Comparison of ENCODE assay signal across 29 cellular contexts in the genomic region with DNA sequence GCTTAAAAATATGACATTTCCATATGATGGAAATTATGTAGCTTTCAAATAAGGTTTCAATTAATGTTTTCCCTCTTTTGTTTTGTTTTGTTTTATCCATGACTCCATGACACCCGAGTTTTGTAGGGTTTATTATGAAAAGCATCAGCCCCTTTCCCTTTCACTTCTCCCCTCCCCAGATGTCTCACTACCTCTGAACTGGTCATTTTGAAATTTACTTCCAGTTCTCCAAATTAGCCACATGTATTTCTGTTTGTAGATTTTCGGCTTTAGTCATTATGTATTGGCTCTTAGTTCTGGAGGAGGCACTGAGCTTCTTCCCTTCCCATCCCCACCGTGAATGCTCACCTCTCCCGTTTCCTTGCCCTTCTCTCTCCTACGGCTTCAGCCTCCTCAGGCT. TPM values are rescaled to one million over a fixed set of nuclear protein-coding genes. Genes with fewer than 3 reads are reported as not detected.
A peak's percentile ranks its signal among the peaks of the same experiment; 100 is the strongest.
DNase-seq lines count a peak whose midpoint lies in the region; FAIRE-seq and TF ChIP-seq lines count a peak whose summit lies in the region.
"Had no signal": no experiment of that assay in that cellular context is flagged by ENCODE, and none has a peak within 500 bp of the region (broad histone marks: within the 10 kb centered on the region; RNA-seq: fewer than 3 reads in every experiment).

No MANE protein-coding gene starts in this region.

- no peaks in the 10 kb centered on the region for H3K36me3 ChIP-seq in A673 (ENCODE audit: insufficient read depth, low read length, poor library complexity, severe bottlenecking)
- H3K36me3 ChIP-seq in GM23248 (ENCODE audit: low read depth), result no peaks in the 10 kb centered on the region
- H3K36me3 ChIP-seq in mammary epithelial cell (ENCODE audit: insufficient read depth, low read length), result no peaks in the 10 kb centered on the region
- H3K36me3 ChIP-seq: BLaER1, HAP-1, heart right ventricle, transverse colon had no signal

- POLR2A ChIA-PET in A673 (lab: Charles Lee; ENCODE audit: low non-redundant PET), result interaction anchor here (0.7 kb wide), 1 partner anchor 1278 kb away, joined by 13 read pairs; no protein-coding TSS in a partner anchor
- POLR2A ChIA-PET in activated CD4-positive, alpha-beta T cell treated with anti-CD3 and anti-CD28 coated beads, Interleukin-2, amount 10 ng/mL, durations not matched to agents 7 days and 5 days (lab: Charles Lee), result no interaction called here

- CTCF ChIA-PET in A673 (lab: Charles Lee), result no interaction called here
- CTCF ChIA-PET in mammary epithelial cell (lab: Charles Lee; ENCODE audit: low non-redundant PET), result no interaction called here
- CTCF ChIA-PET in Calu3 (lab: Charles Lee), result no interaction called here
- CTCF ChIA-PET in activated CD4-positive, alpha-beta T cell treated with anti-CD3 and anti-CD28 coated beads, Interleukin-2, amount 10 ng/mL, durations not matched to agents 7 days and 5 days (lab: Charles Lee), result interaction anchor here (1.5 kb wide), 1 partner anchor 126 kb away, joined by 3 read pairs; no protein-coding TSS in a partner anchor

- no peaks in the 10 kb centered on the region for H3K4me1 Mint-ChIP-seq in Calu3 (ENCODE audit: low read depth, unreplicated experiment)
- no peaks in the 10 kb centered on the region for H3K4me1 Mint-ChIP-seq in activated CD4-positive, alpha-beta T cell treated with anti-CD3 and anti-CD28 coated beads, Interleukin-2, amount 10 ng/mL, durations not matched to agents 7 days and 5 days

- H3K27ac ChIP-seq in A673 (ENCODE audit: low read depth, low read length, poor library complexity, severe bottlenecking) (peak overlapping the region; percentile 71), GM23248 (no peak overlapping the region), mammary epithelial cell (ENCODE audit: insufficient read depth, low read depth, low read length) (peak overlapping the region; percentile 63)
- H3K27ac ChIP-seq: BLaER1, heart right ventricle, transverse colon had no signal

- no peak overlapping the region for H2AFZ ChIP-seq in GM23248
- no peak overlapping the region for H2AFZ ChIP-seq in mammary epithelial cell (ENCODE audit: low read depth, low read length)

- H3F3A ChIP-seq in GM23248 (ENCODE audit: insufficient read depth), result peaks cover 7% of the 10 kb centered on the region; the same call in 1 of the 2 replicates

- no peak overlapping the region for H3K27ac Mint-ChIP-seq in Calu3 (ENCODE audit: unreplicated experiment)
- H3K27ac Mint-ChIP-seq in activated CD4-positive, alpha-beta T cell treated with anti-CD3 and anti-CD28 coated beads, Interleukin-2, amount 10 ng/mL, durations not matched to agents 7 days and 5 days, result no peak overlapping the region
- H3K27ac Mint-ChIP-seq: activated naive CD4-positive, alpha-beta T cell treated with anti-CD3 and anti-CD28 coated beads, Interleukin-2, amount 50 U/mL, for 24 hours; activated T-cell treated with anti-CD3 and anti-CD28 coated beads, Interleukin-2, amount 50 U/mL, for 72 hours had no signal

- H3K4me3 Mint-ChIP-seq in Calu3 (ENCODE audit: low read depth, unreplicated experiment), result no peak overlapping the region
- H3K4me3 Mint-ChIP-seq in activated CD4-positive, alpha-beta T cell treated with anti-CD3 and anti-CD28 coated beads, Interleukin-2, amount 10 ng/mL, durations not matched to agents 7 days and 5 days, result no peak overlapping the region
- H3K4me3 Mint-ChIP-seq: activated naive CD4-positive, alpha-beta T cell treated with anti-CD3 and anti-CD28 coated beads, Interleukin-2, amount 50 U/mL, for 24 hours; activated T-cell treated with anti-CD3 and anti-CD28 coated beads, Interleukin-2, amount 50 U/mL, for 72 hours had no signal

- H3K4me2 ChIP-seq in GM23248 (ENCODE audit: unreplicated experiment) (no peak overlapping the region), mammary epithelial cell (ENCODE audit: insufficient read depth, low read depth, low read length) (no peak overlapping the region)
- H3K4me2 ChIP-seq: BLaER1 had no signal

- 43 to 46% methylated on average over 5 of the region's 5 CpGs for WGBS in GM23248 (ENCODE audit: low coverage in 1 of 2, low lambda C conversion rate in 2 of 2, missing lambda C conversion rate in 2 of 2), 2 experiments
- 95% methylated on average over 5 of the region's 5 CpGs for WGBS in mammary epithelial cell (ENCODE audit: low coverage, missing lambda C conversion rate)

- no TSS peak for BruUV-seq in A673 (replicated peaks; lab: Mats Ljungman, UMichigan)
- no TSS peak for BruUV-seq in mammary epithelial cell (replicated peaks; lab: Mats Ljungman, UMichigan)
- no TSS peak for BruUV-seq in Calu3 (replicated peaks; lab: Mats Ljungman, UMichigan)

- no peaks in the 10 kb centered on the region for H3K9me3 Mint-ChIP-seq in Calu3 (ENCODE audit: low read depth, unreplicated experiment)
- no peaks in the 10 kb centered on the region for H3K9me3 Mint-ChIP-seq in activated CD4-positive, alpha-beta T cell treated with anti-CD3 and anti-CD28 coated beads, Interleukin-2, amount 10 ng/mL, durations not matched to agents 7 days and 5 days
- H3K9me3 Mint-ChIP-seq: activated naive CD4-positive, alpha-beta T cell treated with anti-CD3 and anti-CD28 coated beads, Interleukin-2, amount 50 U/mL, for 24 hours; activated T-cell treated with anti-CD3 and anti-CD28 coated beads, Interleukin-2, amount 50 U/mL, for 72 hours had no signal

- H4K20me1 ChIP-seq in GM23248 (ENCODE audit: insufficient read depth), result no peaks in the 10 kb centered on the region
- no peaks in the 10 kb centered on the region for H4K20me1 ChIP-seq in mammary epithelial cell (ENCODE audit: insufficient read depth, low read length)
- H4K20me1 ChIP-seq: BLaER1 had no signal

- in situ Hi-C loops in GM23248 (cut with MboI), result no loop called here
- in situ Hi-C loops in mammary epithelial cell (cut with MboI; ENCODE audit: low sequenced_read_pairs in 2 of 2), result loop anchor here (5.0 to 25.0 kb wide), 3 partner anchors 36 to 429 kb away; partner anchors contain the start of gene SERPINB5 (in 1 of the 2)

- H3K79me2 ChIP-seq in GM23248 (ENCODE audit: insufficient read depth) (no peaks in the 10 kb centered on the region), mammary epithelial cell (ENCODE audit: insufficient read depth, low read length) (no peaks in the 10 kb centered on the region)

- DNase-seq in A673 (ENCODE audit: low spot score), result no peak
- DNase-seq in GM23248, result peak; percentile 20
- peak; percentile 73 to 77 for DNase-seq in NOMO-1 (lab: John Stamatoyannopoulos, UW; ENCODE audit: unreplicated experiment in 2 of 2)
- DNase-seq in mammary epithelial cell, result no peak
- no peak for DNase-seq in GM19239 (ENCODE audit: insufficient read length, low spot score)
- no peak for DNase-seq in NCI-H2081 treated with DMSO at 0.1 percent for 48 hours (lab: John Stamatoyannopoulos, UW)
- no peak for DNase-seq in Calu3
- DNase-seq in activated CD4-positive, alpha-beta T cell treated with anti-CD3 and anti-CD28 coated beads, Interleukin-2, amount 10 ng/mL, durations not matched to agents 7 days and 5 days, result no peak
- DNase-seq: activated CD8-positive, alpha-beta memory T cell treated with anti-CD3 and anti-CD28 coated beads for 24 hours; activated T-cell treated with anti-CD3 and anti-CD28 coated beads, Interleukin-2, amount 50 U/mL, for 72 hours; DMS 273 treated with DMSO at 0.1 percent for 48 hours; NCI-H1417; NCI-H526 treated with DMSO at 0.1 percent for 48 hours; stimulated activated naive CD4-positive, alpha-beta T cell; T1000; transverse colon had no signal

- TF ChIP-seq CTCF in A673 (conservative IDR thresholded peaks at IDR 0.05; ENCODE audit: low read depth, low read length) (no peak), mammary epithelial cell (conservative IDR thresholded peaks at IDR 0.05 in 1 of 2, IDR thresholded peaks at IDR 0.05 in 1 of 2; ENCODE audit: extremely low read depth in 1 of 2, insufficient read depth in 1 of 2, low read depth in 1 of 2, low read length in 2 of 2) (no peak), Calu3 (IDR thresholded peaks at IDR 0.05; ENCODE audit: unreplicated experiment) (no peak)

- H3K27me3 Mint-ChIP-seq in Calu3 (ENCODE audit: unreplicated experiment), result no peaks in the 10 kb centered on the region
- peaks cover 6% of the 10 kb centered on the region for H3K27me3 Mint-ChIP-seq in activated CD4-positive, alpha-beta T cell treated with anti-CD3 and anti-CD28 coated beads, Interleukin-2, amount 10 ng/mL, durations not matched to agents 7 days and 5 days
- H3K27me3 Mint-ChIP-seq: activated naive CD4-positive, alpha-beta T cell treated with anti-CD3 and anti-CD28 coated beads, Interleukin-2, amount 50 U/mL, for 24 hours had no signal

- dilution Hi-C loops in mammary epithelial cell (cut with HindIII; ENCODE audit: low sequenced_read_pairs), result no loop called here

- H3K4me1 ChIP-seq in A673 (ENCODE audit: insufficient read depth, low read length, poor library complexity, severe bottlenecking) (peaks cover 29% of the 10 kb centered on the region), GM23248 (ENCODE audit: insufficient read depth) (peaks cover 36% of the 10 kb centered on the region), mammary epithelial cell (ENCODE audit: insufficient read depth, low read length) (peaks cover 55% of the 10 kb centered on the region)
- H3K4me1 ChIP-seq: HAP-1 had no signal

- H3K27me3 ChIP-seq in A673 (replicated peaks; ENCODE audit: insufficient read depth, low read depth, low read length, poor library complexity), result no peaks in the 10 kb centered on the region
- no peaks in the 10 kb centered on the region for H3K27me3 ChIP-seq in GM23248 (replicated peaks; ENCODE audit: insufficient read depth)
- H3K27me3 ChIP-seq in mammary epithelial cell (ENCODE audit: insufficient read depth, low read length), result no peaks in the 10 kb centered on the region
- H3K27me3 ChIP-seq: BLaER1, transverse colon had no signal

- intact Hi-C loops in A673 (cut with micrococcal nuclease; ENCODE audit: unreplicated experiment) (loop anchor here (5.0 to 10.0 kb wide), 3 partner anchors 64 to 856 kb away; no protein-coding TSS in a partner anchor), mammary epithelial cell (cut with micrococcal nuclease) (loop anchor here (5.0 to 10.0 kb wide), 2 partner anchors 324 to 806 kb away; no protein-coding TSS in a partner anchor), Calu3 (cut with micrococcal nuclease; ENCODE audit: unreplicated experiment) (no loop called here)

- no peak overlapping the region for H3K4me3 ChIP-seq in A673 (ENCODE audit: low read depth, low read length, poor library complexity, severe bottlenecking)
- no peak overlapping the region for H3K4me3 ChIP-seq in GM23248
- H3K4me3 ChIP-seq in mammary epithelial cell (replicated peaks in 1 of 3; ENCODE audit: insufficient read depth in 1 of 3, low read depth in 2 of 3, low read length in 3 of 3), result no peak overlapping the region
- H3K4me3 ChIP-seq: BLaER1, HAP-1, heart right ventricle, lung, SK-N-MC, transverse colon had no signal

- H3K9ac ChIP-seq in GM23248 (no peak overlapping the region), mammary epithelial cell (ENCODE audit: insufficient read depth, low read length) (no peak overlapping the region)
- H3K9ac ChIP-seq: BLaER1 had no signal

- H3K36me3 Mint-ChIP-seq in Calu3 (ENCODE audit: insufficient read depth, unreplicated experiment), result no peaks in the 10 kb centered on the region
- H3K36me3 Mint-ChIP-seq in activated CD4-positive, alpha-beta T cell treated with anti-CD3 and anti-CD28 coated beads, Interleukin-2, amount 10 ng/mL, durations not matched to agents 7 days and 5 days (ENCODE audit: low read depth), result no peaks in the 10 kb centered on the region
- H3K36me3 Mint-ChIP-seq: activated naive CD4-positive, alpha-beta T cell treated with anti-CD3 and anti-CD28 coated beads, Interleukin-2, amount 50 U/mL, for 24 hours had no signal

- no peak for FAIRE-seq in GM19239 (lab: Jason Lieb, UNC)
- FAIRE-seq: astrocyte, HTR-8/SVneo had no signal

- no peaks in the 10 kb centered on the region for H3K9me3 ChIP-seq in A673 (ENCODE audit: low read depth, low read length, poor library complexity, severe bottlenecking)
- H3K9me3 ChIP-seq in GM23248 (ENCODE audit: low read depth), result no peaks in the 10 kb centered on the region
- no peaks in the 10 kb centered on the region for H3K9me3 ChIP-seq in mammary epithelial cell (replicated peaks; ENCODE audit: insufficient read depth, low read length)
- H3K9me3 ChIP-seq: BLaER1, HAP-1, heart right ventricle, transverse colon had no signal

- no peaks in the 10 kb centered on the region for H3K9me2 ChIP-seq in GM23248 (ENCODE audit: insufficient read depth)

RNA-seq across cellular contexts. Expression of gene VPS4B, which starts 18.6 kb away (rescaled TPM):
- total RNA-seq in A673 (2021) (88.7 and 94.8 TPM in 2 replicates), mammary epithelial cell (10 to 100 TPM; 60.8 to 94.4 TPM), Calu3 (2022) (83.3 and 83.9 TPM in 2 replicates)
- 42.4 and 45.5 TPM in 2 replicates for total RNA-seq in GM23248 (2014; rRNA removed; shearing (Covaris generic))
- polyA plus RNA-seq in GM23248 (2016; fragmentation: Nextera tagmentation; extraction: Ambion mirVana) (43.3 and 49.2 TPM in 2 replicates), mammary epithelial cell (31.0 TPM)
- polyA minus RNA-seq in mammary epithelial cell, result 30.0 TPM
- 10 to 100 TPM; 69.9 to 84.7 TPM for total RNA-seq in activated CD4-positive, alpha-beta T cell treated with anti-CD3 and anti-CD28 coated beads, Interleukin-2, amount 10 ng/mL, durations not matched to agents 7 days and 5 days

RNA-seq across cellular contexts. Expression of gene SERPINB5, which starts 35.9 kb away (rescaled TPM):
- total RNA-seq in A673 (2021), result 0.11 TPM in 1 of 2 replicates, not detected in the other
- total RNA-seq in GM23248 (2014; rRNA removed; shearing (Covaris generic)), result not detected in 2 replicates
- polyA plus RNA-seq in GM23248 (2016; fragmentation: Nextera tagmentation; extraction: Ambion mirVana), result not detected in 2 replicates
- total RNA-seq in mammary epithelial cell, result 100 to 1,000 TPM; 428 to 490 TPM
- 525 TPM for polyA plus RNA-seq in mammary epithelial cell
- polyA minus RNA-seq in mammary epithelial cell, result 393 TPM
- total RNA-seq in Calu3 (2022), result 34.0 and 34.1 TPM in 2 replicates
- not detected for total RNA-seq in activated CD4-positive, alpha-beta T cell treated with anti-CD3 and anti-CD28 coated beads, Interleukin-2, amount 10 ng/mL, durations not matched to agents 7 days and 5 days
- total RNA-seq: A172; activated T-cell treated with anti-CD3 and anti-CD28 coated beads, Interleukin-2, amount 50 U/mL, for 72 hours; astrocyte; chondrocyte; G401; heart right ventricle; osteoblast; sciatic nerve had no signal

Comparison
In these comparisons a context has a peak if more than half of its experiments do, and no peak if none do; other contexts are left out.
1. DNase-seq: peak in GM23248 (single experiment) and NOMO-1 (2 of 2); none in A673 (single experiment), mammary epithelial cell (single experiment), GM19239 (single experiment), NCI-H2081 treated with DMSO at 0.1 percent for 48 hours (single experiment), Calu3 (single experiment) and activated CD4-positive, alpha-beta T cell treated with anti-CD3 and anti-CD28 coated beads, Interleukin-2, amount 10 ng/mL, durations not matched to agents 7 days and 5 days (single experiment).
2. RNA of gene SERPINB5, which starts 35.9 kb away (total RNA-seq): 428 to 490 TPM in mammary epithelial cell and 34.0 to 34.1 TPM in Calu3; 0.11 TPM in A673, not detected in GM23248 and not detected in activated CD4-positive, alpha-beta T cell treated with anti-CD3 and anti-CD28 coated beads, Interleukin-2, amount 10 ng/mL, durations not matched to agents 7 days and 5 days; every median in the first group is over 10 times any median in the second.